Comparison of ENCODE assay signal across 1 cellular context in genomic region chr17:80012751-80013741, GRCh38.
TF ChIP-seq lines count a peak whose summit lies in the region.

No MANE protein-coding gene starts in this region.

TF ChIP-seq in H1, 55 proteins besides CTCF, POLR2A, EP300 and RAD21 (continued from another document):
- TF ChIP-seq NANOG (IDR thresholded peaks at IDR 0.05; ENCODE audit: insufficient read depth, low read depth, low read length, poor library complexity, severe bottlenecking) (no peak), CHD2 (IDR thresholded peaks at IDR 0.05; ENCODE audit: low read length) (no peak)
TF ChIP-seq in H1: peak in this region for 0.
